Comparison of ENCODE assay signal across 8 cellular contexts in the genomic region with DNA sequence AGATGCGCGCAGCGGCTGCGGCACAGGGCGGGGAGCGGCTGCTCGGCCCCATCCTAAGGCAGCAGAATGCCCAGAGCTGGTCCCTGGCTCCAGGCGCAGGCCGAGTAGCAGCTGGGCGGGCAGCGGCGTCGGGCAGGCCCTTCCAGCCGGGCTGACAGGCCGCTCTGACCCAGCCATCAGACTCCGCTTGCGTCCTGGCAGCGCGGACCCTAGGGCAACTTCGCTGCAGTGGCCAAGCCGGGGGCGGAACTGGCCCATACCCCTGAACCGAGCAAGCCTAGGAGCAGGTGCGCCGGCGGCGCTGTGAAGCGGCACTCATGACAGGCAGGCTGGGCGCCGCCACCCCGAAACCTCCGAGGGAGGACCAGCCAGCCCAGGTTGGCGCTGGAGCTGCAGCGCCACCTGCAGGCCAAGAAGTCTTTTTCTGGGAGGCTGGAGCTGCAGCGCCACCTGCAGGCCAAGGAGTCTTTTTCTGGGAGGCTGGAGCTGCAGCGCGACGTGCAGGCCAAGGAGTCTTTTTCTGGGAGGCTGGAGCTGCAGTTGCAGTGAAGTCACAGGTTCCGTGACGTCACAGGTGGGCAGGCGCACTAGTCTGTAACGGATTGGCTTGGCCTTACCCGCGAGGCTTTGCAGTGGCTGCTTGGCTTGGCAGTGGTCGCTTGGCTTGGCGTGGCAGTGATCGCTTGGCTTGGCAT.
DNase-seq lines count a peak whose midpoint lies in the region; ATAC-seq and TF ChIP-seq lines count a peak whose summit lies in the region.
"Not testable (repeated sequence)": the region's sequence is repeated elsewhere in the genome, so short reads cannot be mapped to it uniquely, and the experiment has no call there.

No MANE protein-coding gene starts in this region.

- POLR2A ChIA-PET in HCT116 (lab: Charles Lee); activated CD4-positive, alpha-beta T cell treated with anti-CD3 and anti-CD28 coated beads for 36 hours (lab: Charles Lee): not testable (repeated sequence)

- not testable (repeated sequence) for H3K9me3 Mint-ChIP-seq in activated CD4-positive, alpha-beta T cell treated with anti-CD3 and anti-CD28 coated beads for 36 hours (ENCODE audit: low read depth); stimulated activated memory B cell treated with anti-CD40 and anti-IgM and Interleukin-4, amounts not matched to agents 10 μg/mL and 1 μg/mL and 100 μg/mL, for 72 hours

- peak; percentile 75 for TF ChIP-seq RAD21 in HCT116 (IDR thresholded peaks at IDR 0.05; ENCODE audit: low read depth)

- not testable (repeated sequence) for H3K36me3 Mint-ChIP-seq in activated CD4-positive, alpha-beta T cell treated with anti-CD3 and anti-CD28 coated beads for 36 hours (ENCODE audit: low read depth); stimulated activated memory B cell treated with anti-CD40 and anti-IgM and Interleukin-4, amounts not matched to agents 10 μg/mL and 1 μg/mL and 100 μg/mL, for 72 hours

- not testable (repeated sequence) for H3K4me2 ChIP-seq in HCT116 (ENCODE audit: low read length)

- not testable (repeated sequence) for H3K27me3 ChIP-seq in HCT116 (ENCODE audit: insufficient read depth, low read length); body of pancreas; heart right ventricle; ovary

- not testable (repeated sequence) for TF ChIP-seq POLR2A in HCT116 (IDR thresholded peaks at IDR 0.05; ENCODE audit: borderline replicate concordance, extremely low read depth, insufficient read depth, insufficient read length); ovary (IDR thresholded peaks at IDR 0.05)
- peak in 1 of 3 donors; percentile 9 for TF ChIP-seq POLR2A in body of pancreas (IDR thresholded peaks at IDR 0.05)

- RAD21 ChIA-PET in HCT116 (lab: Charles Lee; ENCODE audit: low non-redundant PET in 1 of 2, low total read pairs in 2 of 2, uncharacterized antibody in 2 of 2, unreplicated experiment in 2 of 2), result not testable (repeated sequence)

- H3K4me1 ChIP-seq in HCT116 (ENCODE audit: control insufficient read depth in 1 of 2, insufficient read depth in 2 of 2, low read length in 2 of 2); body of pancreas; heart right ventricle; ovary (ENCODE audit: insufficient read depth): not testable (repeated sequence)

- not testable (repeated sequence) for H3K9me2 ChIP-seq in HCT116 (ENCODE audit: insufficient read depth)

- not testable (repeated sequence) for BruUV-seq in HCT116 (replicated peaks; lab: Mats Ljungman, UMichigan)

- not testable (repeated sequence) for H2AFZ ChIP-seq in HCT116 (ENCODE audit: low read depth, low read length, poor library complexity, severe bottlenecking)

- CTCF ChIA-PET in HCT116 (lab: Charles Lee), result interaction anchor here (0.7 to 2.4 kb wide), 4 partner anchors 95 to 328 kb away, joined by 3 to 18 read pairs (median 4); no protein-coding TSS in a partner anchor
- CTCF ChIA-PET in activated CD4-positive, alpha-beta T cell treated with anti-CD3 and anti-CD28 coated beads for 36 hours (lab: Charles Lee), result interaction anchor here (0.6 to 2.2 kb wide), 8 partner anchors 30 to 503 kb away, joined by 3 to 17 read pairs (median 4); no protein-coding TSS in a partner anchor

- H3K9ac ChIP-seq in HCT116 (ENCODE audit: low read length), result not testable (repeated sequence)

- ATAC-seq in HCT116, result peak; percentile 85
- ATAC-seq in activated CD4-positive, alpha-beta T cell treated with anti-CD3 and anti-CD28 coated beads for 36 hours, result peak; percentile 93
- ATAC-seq in body of pancreas, result peak; percentile 88
- ATAC-seq in heart right ventricle, result peak; percentile 80 to 93 (median 86)
- ATAC-seq in stimulated activated memory B cell treated with anti-CD40 and anti-IgM and Interleukin-4, amounts not matched to agents 10 μg/mL and 1 μg/mL and 100 μg/mL, for 72 hours, result peak; percentile 91

- not testable (repeated sequence) for H3K36me3 ChIP-seq in HCT116 (ENCODE audit: control insufficient read depth in 1 of 2, insufficient read depth in 2 of 2, low read length in 2 of 2); body of pancreas (replicated peaks in 1 of 2; ENCODE audit: insufficient read depth in 1 of 2, low read depth in 2 of 2); heart right ventricle; ovary

- not testable (repeated sequence) for H4K20me1 ChIP-seq in HCT116 (ENCODE audit: insufficient read depth)

- not testable (repeated sequence) for H3K9me3 ChIP-seq in HCT116 (ENCODE audit: control insufficient read depth in 1 of 2, insufficient read depth in 1 of 2, low read depth in 1 of 2, low read length in 2 of 2); body of pancreas; heart right ventricle; ovary

- not testable (repeated sequence) for H3K4me1 Mint-ChIP-seq in activated CD4-positive, alpha-beta T cell treated with anti-CD3 and anti-CD28 coated beads for 36 hours; stimulated activated memory B cell treated with anti-CD40 and anti-IgM and Interleukin-4, amounts not matched to agents 10 μg/mL and 1 μg/mL and 100 μg/mL, for 72 hours

- not testable (repeated sequence) for H3K27ac ChIP-seq in HCT116 (ENCODE audit: low read depth, low read length); body of pancreas; heart right ventricle
- H3K27ac ChIP-seq in ovary, result peak overlapping the region in 1 of 2 donors; percentile 1

- peak overlapping the region; percentile 67 for H3K27ac Mint-ChIP-seq in activated CD4-positive, alpha-beta T cell treated with anti-CD3 and anti-CD28 coated beads for 36 hours
- H3K27ac Mint-ChIP-seq in stimulated activated memory B cell treated with anti-CD40 and anti-IgM and Interleukin-4, amounts not matched to agents 10 μg/mL and 1 μg/mL and 100 μg/mL, for 72 hours, result not testable (repeated sequence)

- TF ChIP-seq CTCF in HCT116 (IDR thresholded peaks at IDR 0.05 in 2 of 3, conservative IDR thresholded peaks at IDR 0.05 in 1 of 3; ENCODE audit: borderline replicate concordance in 1 of 3, insufficient read depth in 1 of 3, low read depth in 2 of 3, low read length in 2 of 3) (peak; percentile 65 to 99 (median 74)), body of pancreas (IDR thresholded peaks at IDR 0.05) (peak; percentile 72 to 99 (median 95)), heart right ventricle (IDR thresholded peaks at IDR 0.05) (peak; percentile 83 to 99 (median 96)), ovary (IDR thresholded peaks at IDR 0.05) (peak; percentile 93 to 100 (median 98))

- DNase-seq in DMS53 treated with DMSO at 0.1 percent for 48 hours (lab: John Stamatoyannopoulos, UW; ENCODE audit: unreplicated experiment) (peak; percentile 14), HCT116 (ENCODE audit: low read depth, low spot score) (peak; percentile 28), NCI-H2171 (lab: John Stamatoyannopoulos, UW) (peak; percentile 36), body of pancreas (peak; percentile 72 to 78 (median 75)), heart right ventricle (peak; percentile 36 to 68), ovary (peak; percentile 77 to 89 (median 82))
- DNase-seq in activated CD4-positive, alpha-beta T cell treated with anti-CD3 and anti-CD28 coated beads for 36 hours, result peak; percentile 91

- not testable (repeated sequence) for H3K79me2 ChIP-seq in HCT116 (ENCODE audit: insufficient read depth, low read length)

- H3K4me3 ChIP-seq in HCT116 (replicated peaks in 1 of 2; ENCODE audit: low read depth in 1 of 2, low read length in 2 of 2), result not testable (repeated sequence)
- H3K4me3 ChIP-seq in body of pancreas, result peak overlapping the region in 1 of 2 donors; percentile 41
- H3K4me3 ChIP-seq in heart right ventricle, result peak overlapping the region in 9 of 10 donors; percentile 13 to 55 (median 49)
- H3K4me3 ChIP-seq in ovary, result peak overlapping the region; percentile 34

- H3K27me3 Mint-ChIP-seq in activated CD4-positive, alpha-beta T cell treated with anti-CD3 and anti-CD28 coated beads for 36 hours; stimulated activated memory B cell treated with anti-CD40 and anti-IgM and Interleukin-4, amounts not matched to agents 10 μg/mL and 1 μg/mL and 100 μg/mL, for 72 hours: not testable (repeated sequence)

- intact Hi-C loops in HCT116 (cut with micrococcal nuclease) (loop anchor here (1.0 to 2.0 kb wide), 2 partner anchors 94 to 200 kb away; no protein-coding TSS in a partner anchor), ovary (cut with DNase I) (loop anchor here in 1 of 4 donors (5.0 kb wide), 1 partner anchor 313 kb away; a partner anchor contains a TSS)
- intact Hi-C loops in activated CD4-positive, alpha-beta T cell treated with anti-CD3 and anti-CD28 coated beads for 36 hours (cut with DNase I, micrococcal nuclease), result loop anchor here (1.0 to 5.0 kb wide), 4 partner anchors 94 to 328 kb away; no protein-coding TSS in a partner anchor
- intact Hi-C loops in body of pancreas (cut with DNase I); heart right ventricle (cut with DNase I): not testable (repeated sequence)

- WGBS in body of pancreas, 2 donors, result 10 to 30% methylated on average over 2 to 46 of the region's 47 CpGs
- WGBS in heart right ventricle, 2 donors, result 15 to 20% methylated on average over 45 to 47 of the region's 47 CpGs
- WGBS in ovary, 3 donors, result 14 to 24% (median 24%) methylated on average over 9 to 47 of the region's 47 CpGs

- TF ChIP-seq EP300 in ovary (IDR thresholded peaks at IDR 0.05), result not testable (repeated sequence)

- peak overlapping the region; percentile 26 for H3K4me3 Mint-ChIP-seq in activated CD4-positive, alpha-beta T cell treated with anti-CD3 and anti-CD28 coated beads for 36 hours
- H3K4me3 Mint-ChIP-seq in stimulated activated memory B cell treated with anti-CD40 and anti-IgM and Interleukin-4, amounts not matched to agents 10 μg/mL and 1 μg/mL and 100 μg/mL, for 72 hours, result peak overlapping the region; percentile 53

Comparison
In these comparisons a context has a peak if more than half of its experiments do, and no peak if none do; other contexts are left out.
1. DNase-seq: peak in every context shown above with its lines; median percentile 91 in activated CD4-positive, alpha-beta T cell treated with anti-CD3 and anti-CD28 coated beads for 36 hours; 82 in ovary; 75 in body of pancreas; 52 in heart right ventricle; 36 in NCI-H2171; 28 in HCT116; 14 in DMS53 treated with DMSO at 0.1 percent for 48 hours.